In the genomic region with DNA sequence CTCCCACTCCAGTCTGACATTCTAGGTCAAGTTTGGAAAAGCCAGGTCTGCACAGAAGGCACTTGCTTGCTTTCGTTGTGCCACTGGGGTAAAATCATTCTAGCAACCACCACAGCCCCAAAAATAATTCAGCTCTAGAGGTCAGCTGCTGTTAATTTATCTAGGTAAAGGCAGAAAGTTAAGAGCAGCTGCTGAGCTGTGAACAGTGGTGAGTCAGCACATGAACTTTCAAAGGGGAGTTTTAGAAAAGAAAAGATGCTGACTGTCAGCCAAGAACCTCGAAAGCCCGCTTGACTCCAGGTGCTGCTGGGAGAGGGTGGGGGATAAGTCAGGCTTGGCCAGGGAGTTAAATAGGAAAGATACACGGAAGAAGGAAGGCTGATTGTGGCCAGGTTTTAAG, we compare ENCODE assay signal across 11 cellular contexts. TPM values are rescaled to one million over a fixed set of nuclear protein-coding genes. Genes with fewer than 3 reads are reported as not detected.
DNase-seq lines count a peak whose midpoint lies in the region; ATAC-seq and TF ChIP-seq lines count a peak whose summit lies in the region.
"Had no signal": no experiment of that assay in that cellular context is flagged by ENCODE, and none has a peak within 500 bp of the region (broad histone marks: within the 10 kb centered on the region; RNA-seq: fewer than 3 reads in every experiment).

No MANE protein-coding gene starts in this region.

- H3K4me1 ChIP-seq in tibial artery (no peaks in the 10 kb centered on the region), gastroesophageal sphincter (peaks cover 0 to 13% (median 0%) of the 10 kb centered on the region in 3 donors)

- intact Hi-C loops in tibial artery (cut with DNase I; ENCODE audit: low total_unique reads), result loop anchor here (10.0 kb wide), 1 partner anchor 355 kb away; no protein-coding TSS in a partner anchor

- H3K36me3 ChIP-seq in tibial artery (no peaks in the 10 kb centered on the region), gastroesophageal sphincter (no peaks in the 10 kb centered on the region)

- no peaks in the 10 kb centered on the region for H3K9me3 Mint-ChIP-seq in activated CD8-positive, alpha-beta memory T cell treated with anti-CD3 and anti-CD28 coated beads, Interleukin-2, amount 10 ng/mL, durations not matched to agents 7 days and 5 days (ENCODE audit: low read depth)
- no peaks in the 10 kb centered on the region for H3K9me3 Mint-ChIP-seq in activated CD4-positive, alpha-beta memory T cell treated with anti-CD3 and anti-CD28 coated beads, Interleukin-2, amount 10 ng/mL, durations not matched to agents 7 days and 5 days
- H3K9me3 Mint-ChIP-seq: CD14-positive monocyte had no signal

- CTCF ChIA-PET in activated CD8-positive, alpha-beta memory T cell treated with anti-CD3 and anti-CD28 coated beads, Interleukin-2, amount 10 ng/mL, durations not matched to agents 7 days and 5 days (lab: Charles Lee), result interaction anchor here (0.7 to 6.3 kb wide), 14 partner anchors 10 to 127 kb away, joined by 3 to 48 read pairs (median 4); partner anchors contain the start of gene OTUB2
- CTCF ChIA-PET in activated CD4-positive, alpha-beta memory T cell treated with anti-CD3 and anti-CD28 coated beads, Interleukin-2, amount 10 ng/mL, durations not matched to agents 7 days and 5 days (lab: Charles Lee), result interaction anchor here (1.0 to 8.4 kb wide), 7 partner anchors 9 to 127 kb away, joined by 3 to 77 read pairs (median 6); partner anchors contain the start of genes ASB2 and OTUB2

- H3K27ac Mint-ChIP-seq in activated CD8-positive, alpha-beta memory T cell treated with anti-CD3 and anti-CD28 coated beads, Interleukin-2, amount 10 ng/mL, durations not matched to agents 7 days and 5 days, result peak overlapping the region; percentile 79
- peak overlapping the region; percentile 61 for H3K27ac Mint-ChIP-seq in activated CD4-positive, alpha-beta memory T cell treated with anti-CD3 and anti-CD28 coated beads, Interleukin-2, amount 10 ng/mL, durations not matched to agents 7 days and 5 days
- H3K27ac Mint-ChIP-seq: activated naive CD8-positive, alpha-beta T cell; CD14-positive monocyte had no signal

- no peaks in the 10 kb centered on the region for H3K27me3 Mint-ChIP-seq in activated CD8-positive, alpha-beta memory T cell treated with anti-CD3 and anti-CD28 coated beads, Interleukin-2, amount 10 ng/mL, durations not matched to agents 7 days and 5 days
- H3K27me3 Mint-ChIP-seq in activated CD4-positive, alpha-beta memory T cell treated with anti-CD3 and anti-CD28 coated beads, Interleukin-2, amount 10 ng/mL, durations not matched to agents 7 days and 5 days, result peaks cover 5% of the 10 kb centered on the region

- POLR2A ChIA-PET in activated CD4-positive, alpha-beta memory T cell treated with anti-CD3 and anti-CD28 coated beads, Interleukin-2, amount 10 ng/mL, durations not matched to agents 7 days and 5 days (lab: Charles Lee), result interaction anchor here (0.9 to 2.1 kb wide), 5 partner anchors 11 to 70 kb away, joined by 3 to 9 read pairs (median 6); no protein-coding TSS in a partner anchor

- TF ChIP-seq CTCF in retinal pigment epithelial cell (conservative IDR thresholded peaks at IDR 0.05; ENCODE audit: low read depth, low read length) (no peak), tibial artery (IDR thresholded peaks at IDR 0.05) (no peak), gastroesophageal sphincter (IDR thresholded peaks at IDR 0.05) (no peak)

- H3K4me3 Mint-ChIP-seq in activated CD8-positive, alpha-beta memory T cell treated with anti-CD3 and anti-CD28 coated beads, Interleukin-2, amount 10 ng/mL, durations not matched to agents 7 days and 5 days, result no peak overlapping the region
- no peak overlapping the region for H3K4me3 Mint-ChIP-seq in activated CD4-positive, alpha-beta memory T cell treated with anti-CD3 and anti-CD28 coated beads, Interleukin-2, amount 10 ng/mL, durations not matched to agents 7 days and 5 days
- H3K4me3 Mint-ChIP-seq: activated naive CD8-positive, alpha-beta T cell; CD14-positive monocyte had no signal

- H3K27me3 ChIP-seq in tibial artery (peaks cover 0 to 24% of the 10 kb centered on the region in 2 donors), gastroesophageal sphincter (no peaks in the 10 kb centered on the region)

- 0 to 7% methylated on average over 3 to 4 of the region's 4 CpGs for WGBS in gastroesophageal sphincter (ENCODE audit: low coverage in 1 of 2), 2 donors

- no peak for ATAC-seq in activated CD8-positive, alpha-beta memory T cell treated with anti-CD3 and anti-CD28 coated beads, Interleukin-2, amount 10 ng/mL, durations not matched to agents 7 days and 5 days
- ATAC-seq in HG02759 (IDR thresholded peaks at IDR 0.05; ENCODE audit: unreplicated experiment), result peak; percentile 58
- no peak for ATAC-seq in GM21737 (IDR thresholded peaks at IDR 0.05; ENCODE audit: unreplicated experiment)
- ATAC-seq in gastroesophageal sphincter, result no peak
- ATAC-seq: Panc1 had no signal

- TF ChIP-seq EP300 in gastroesophageal sphincter (IDR thresholded peaks at IDR 0.05), result no peak

- H3K27ac ChIP-seq in tibial artery (no peak overlapping the region), gastroesophageal sphincter (no peak overlapping the region)

- no peaks in the 10 kb centered on the region for H3K36me3 Mint-ChIP-seq in activated CD8-positive, alpha-beta memory T cell treated with anti-CD3 and anti-CD28 coated beads, Interleukin-2, amount 10 ng/mL, durations not matched to agents 7 days and 5 days
- no peaks in the 10 kb centered on the region for H3K36me3 Mint-ChIP-seq in activated CD4-positive, alpha-beta memory T cell treated with anti-CD3 and anti-CD28 coated beads, Interleukin-2, amount 10 ng/mL, durations not matched to agents 7 days and 5 days (ENCODE audit: low read depth)
- H3K36me3 Mint-ChIP-seq: activated naive CD8-positive, alpha-beta T cell; CD14-positive monocyte had no signal

- no peak for TF ChIP-seq POLR2A in gastroesophageal sphincter (IDR thresholded peaks at IDR 0.05)

- DNase-seq in activated CD8-positive, alpha-beta memory T cell treated with anti-CD3 and anti-CD28 coated beads, Interleukin-2, amount 10 ng/mL, durations not matched to agents 7 days and 5 days, result no peak
- no peak for DNase-seq in activated CD8-positive, alpha-beta memory T cell treated with anti-CD3 and anti-CD28 coated beads for 24 hours
- DNase-seq in activated CD4-positive, alpha-beta memory T cell treated with anti-CD3 and anti-CD28 coated beads, Interleukin-2, amount 10 ng/mL, durations not matched to agents 7 days and 5 days, result no peak
- DNase-seq in retinal pigment epithelial cell (ENCODE audit: low read depth) (peak; percentile 55), tibial artery (no peak)

- peaks cover 57% of the 10 kb centered on the region for H3K4me1 Mint-ChIP-seq in activated CD8-positive, alpha-beta memory T cell treated with anti-CD3 and anti-CD28 coated beads, Interleukin-2, amount 10 ng/mL, durations not matched to agents 7 days and 5 days
- peaks cover 69% of the 10 kb centered on the region for H3K4me1 Mint-ChIP-seq in activated CD4-positive, alpha-beta memory T cell treated with anti-CD3 and anti-CD28 coated beads, Interleukin-2, amount 10 ng/mL, durations not matched to agents 7 days and 5 days

- H3K9me3 ChIP-seq in tibial artery, result no peaks in the 10 kb centered on the region
- H3K9me3 ChIP-seq in gastroesophageal sphincter, result no peaks in the 10 kb centered on the region

- H3K4me3 ChIP-seq in retinal pigment epithelial cell (ENCODE audit: low read length), result no peak overlapping the region
- H3K4me3 ChIP-seq in tibial artery, result no peak overlapping the region
- no peak overlapping the region for H3K4me3 ChIP-seq in gastroesophageal sphincter

RNA-seq across cellular contexts. Expression of gene CCDC197, which starts 12.7 kb away (rescaled TPM):
- under 1 TPM in 1 of 2 experiments, not detected in 1; 0.14 TPM for total RNA-seq in activated CD8-positive, alpha-beta memory T cell treated with anti-CD3 and anti-CD28 coated beads, Interleukin-2, amount 10 ng/mL, durations not matched to agents 7 days and 5 days
- total RNA-seq in activated CD4-positive, alpha-beta memory T cell treated with anti-CD3 and anti-CD28 coated beads, Interleukin-2, amount 10 ng/mL, durations not matched to agents 7 days and 5 days, result under 1 TPM in 1 of 2 experiments, not detected in 1; 0.45 TPM
- total RNA-seq in gastroesophageal sphincter, result not detected

RNA-seq across cellular contexts. Expression of gene OTUB2, which starts 16.4 kb away (rescaled TPM):
- total RNA-seq in activated CD8-positive, alpha-beta memory T cell treated with anti-CD3 and anti-CD28 coated beads, Interleukin-2, amount 10 ng/mL, durations not matched to agents 7 days and 5 days, result 1 to 10 TPM; 3.4 to 4.2 TPM
- total RNA-seq in activated CD4-positive, alpha-beta memory T cell treated with anti-CD3 and anti-CD28 coated beads, Interleukin-2, amount 10 ng/mL, durations not matched to agents 7 days and 5 days, result 1 to 10 TPM; 7.3 to 7.9 TPM
- total RNA-seq in gastroesophageal sphincter, result under 1 TPM; 0.16 to 0.84 (median 0.65) TPM

RNA-seq across cellular contexts. Expression of gene ASB2, which starts 33.4 kb away (rescaled TPM):
- 100 to 1,000 TPM; 116 to 177 TPM for total RNA-seq in activated CD8-positive, alpha-beta memory T cell treated with anti-CD3 and anti-CD28 coated beads, Interleukin-2, amount 10 ng/mL, durations not matched to agents 7 days and 5 days
- total RNA-seq in activated CD4-positive, alpha-beta memory T cell treated with anti-CD3 and anti-CD28 coated beads, Interleukin-2, amount 10 ng/mL, durations not matched to agents 7 days and 5 days, result 10 to 100 TPM; 93.9 to 99.3 TPM
- total RNA-seq in gastroesophageal sphincter, result 100 to 1,000 TPM; 118 to 208 (median 120) TPM
